Comparison of ENCODE assay signal across 26 cellular contexts in the genomic region with DNA sequence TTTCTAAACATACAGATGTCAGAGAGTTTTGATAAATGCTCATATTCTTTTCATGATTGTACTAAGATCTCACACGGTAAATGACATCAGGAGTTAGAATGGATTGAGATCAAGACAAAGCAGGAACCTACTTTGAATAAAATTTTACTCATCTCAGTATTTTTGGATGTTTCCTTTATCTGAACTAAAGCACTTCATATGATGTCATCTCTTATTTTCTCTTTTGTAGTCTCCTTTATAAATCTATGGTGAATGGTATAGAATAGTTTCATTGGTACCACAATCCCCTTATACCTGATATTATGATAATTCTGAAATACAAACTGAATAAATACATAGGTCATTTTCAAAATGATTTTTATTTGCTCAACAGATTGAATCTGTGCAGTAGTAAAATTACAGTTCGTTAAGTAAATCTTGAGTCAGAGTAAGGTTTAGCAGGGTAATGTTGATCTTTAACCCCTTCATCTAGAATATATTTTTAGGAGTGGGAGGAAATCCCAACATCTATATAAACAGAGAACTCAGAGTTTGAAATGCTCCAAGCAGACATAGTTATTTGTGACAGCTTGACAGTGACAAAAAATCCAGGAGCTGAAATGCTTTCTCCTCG.
"Had no signal": no experiment of that assay in that cellular context is flagged by ENCODE, and none has a peak within 500 bp of the region (broad histone marks: within the 10 kb centered on the region; RNA-seq: fewer than 3 reads in every experiment).

No MANE protein-coding gene starts in this region.

- H3K4me3 ChIP-seq: cardiac muscle cell, SJSA1 had no signal

- H3K36me3 ChIP-seq: brain microvascular endothelial cell, cardiac muscle cell, SJSA1 had no signal

- H3K27ac Mint-ChIP-seq: activated CD4-positive, alpha-beta memory T cell treated with anti-CD3 and anti-CD28 coated beads for 36 hours; activated CD4-positive, alpha-beta T cell treated with anti-CD3 and anti-CD28 coated beads, Interleukin-2, amount 10 ng/mL, durations not matched to agents 24 days and 14 days; activated naive CD4-positive, alpha-beta T cell treated with anti-CD3 and anti-CD28 coated beads, Interleukin-2, amount 50 U/mL, for 72 hours; IgD-negative memory B cell; T-helper 1 cell treated with Interleukin-12 subunit alpha and Interleukin-12 subunit beta and Interleukin-4 antibody, amounts not matched to agents 30 μg/mL and 1 μg/mL, for 36 hours; WTC11 had no signal

- H3K27me3 ChIP-seq: brain microvascular endothelial cell, cardiac muscle cell, SJSA1 had no signal

- H3K9me3 ChIP-seq: SJSA1 had no signal

- H3K9me3 Mint-ChIP-seq: activated CD4-positive, alpha-beta memory T cell treated with anti-CD3 and anti-CD28 coated beads for 36 hours; activated CD4-positive, alpha-beta T cell treated with anti-CD3 and anti-CD28 coated beads, Interleukin-2, amount 10 ng/mL, durations not matched to agents 24 days and 14 days; activated naive CD4-positive, alpha-beta T cell treated with anti-CD3 and anti-CD28 coated beads, Interleukin-2, amount 50 U/mL, for 72 hours; activated T-cell treated with anti-CD3 and anti-CD28 coated beads, Interleukin-2, amount 50 U/mL, for 4 hours; T-helper 1 cell treated with Interleukin-12 subunit alpha and Interleukin-12 subunit beta and Interleukin-4 antibody, amounts not matched to agents 30 μg/mL and 1 μg/mL, for 36 hours; WTC11 had no signal

- H3K4me3 Mint-ChIP-seq: activated CD4-positive, alpha-beta memory T cell treated with anti-CD3 and anti-CD28 coated beads for 36 hours; activated CD4-positive, alpha-beta T cell treated with anti-CD3 and anti-CD28 coated beads, Interleukin-2, amount 10 ng/mL, durations not matched to agents 24 days and 14 days; activated T-cell treated with anti-CD3 and anti-CD28 coated beads, Interleukin-2, amount 50 U/mL, for 4 hours; IgD-negative memory B cell; T-helper 1 cell treated with Interleukin-12 subunit alpha and Interleukin-12 subunit beta and Interleukin-4 antibody, amounts not matched to agents 30 μg/mL and 1 μg/mL, for 36 hours; WTC11 had no signal

- H3K27ac ChIP-seq: brain microvascular endothelial cell, cardiac muscle cell, SJSA1 had no signal

- FAIRE-seq: astrocyte, RCC 7860 had no signal

- ATAC-seq: activated T-cell treated with anti-CD3 and anti-CD28 coated beads, Interleukin-2, amount 50 U/mL, for 4 hours; WTC11 had no signal

- H3K4me1 ChIP-seq: SJSA1 had no signal

- H3K4me1 Mint-ChIP-seq: IgD-negative memory B cell had no signal

- H3K36me3 Mint-ChIP-seq: activated CD4-positive, alpha-beta memory T cell treated with anti-CD3 and anti-CD28 coated beads for 36 hours; activated naive CD4-positive, alpha-beta T cell treated with anti-CD3 and anti-CD28 coated beads, Interleukin-2, amount 50 U/mL, for 72 hours; IgD-negative memory B cell; WTC11 had no signal

- DNase-seq: activated CD4-positive, alpha-beta memory T cell treated with anti-CD3 and anti-CD28 coated beads for 36 hours; activated CD4-positive, alpha-beta T cell treated with anti-CD3 and anti-CD28 coated beads, Interleukin-2, amount 10 ng/mL, durations not matched to agents 24 days and 14 days; activated CD4-positive, CD25-positive, alpha-beta regulatory T cell treated with anti-CD3 and anti-CD28 coated beads, Interleukin-2, amount 50 U/mL, for 72 hours; activated CD8-positive, alpha-beta memory T cell treated with anti-CD3 and anti-CD28 coated beads for 24 hours; activated effector memory CD4-positive, alpha-beta T cell treated with anti-CD3 and anti-CD28 coated beads, Interleukin-2, amount 50 U/mL, for 16 hours; activated naive CD4-positive, alpha-beta T cell treated with Interleukin-2 at 50 U/mL for 16 hours; activated T-cell treated with anti-CD3 and anti-CD28 coated beads, Interleukin-2, amount 50 U/mL, for 4 hours; amygdala; brain microvascular endothelial cell; KG1; NCI-H1105; NCI-H1436; NCI-H1694 treated with DMSO at 0.1 percent for 48 hours; NCI-H2029 treated with DMSO at 0.1 percent for 48 hours; NCI-H345; NCI-H510A treated with DMSO at 0.1 percent for 48 hours; NK-92 treated with Interleukin-12 subunit alpha and Interleukin-12 subunit beta, amount 100 ng/mL, for 24 hours; SHP77 had no signal
